In the genomic region with DNA sequence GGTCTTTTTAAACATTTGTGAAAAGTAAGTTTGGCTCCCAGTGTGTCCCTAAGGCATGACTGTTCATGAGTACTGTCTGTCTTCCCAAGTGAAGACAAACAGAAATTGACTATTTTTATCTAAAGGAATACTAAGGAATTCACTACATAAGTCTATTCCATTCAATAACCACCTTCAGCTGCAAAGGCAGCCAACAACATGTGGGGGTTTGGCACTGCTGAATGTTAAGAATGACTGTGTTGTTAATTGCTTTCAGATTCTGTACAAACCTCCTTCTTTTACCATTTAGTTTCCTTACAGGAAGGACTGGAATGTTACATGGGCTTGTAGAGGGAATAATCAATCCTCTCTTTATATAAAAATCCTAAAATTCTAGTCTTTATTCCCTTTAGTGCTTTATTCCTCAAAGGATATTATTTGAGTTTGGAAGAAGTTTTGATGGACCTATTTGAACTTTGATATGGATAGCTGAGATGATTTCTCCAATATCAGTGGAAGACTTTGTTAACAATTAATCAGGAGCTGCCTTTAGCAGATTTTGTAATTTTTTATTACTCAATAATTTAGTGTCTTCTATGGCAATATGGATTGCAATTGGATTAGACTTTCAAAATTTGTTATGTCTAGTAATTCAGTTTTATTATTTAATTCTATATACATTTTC, we compare ENCODE assay signal across 17 cellular contexts.
DNase-seq lines count a peak whose midpoint lies in the region; TF ChIP-seq lines count a peak whose summit lies in the region.
"Had no signal": no experiment of that assay in that cellular context is flagged by ENCODE, and none has a peak within 500 bp of the region (broad histone marks: within the 10 kb centered on the region; RNA-seq: fewer than 3 reads in every experiment).

No MANE protein-coding gene starts in this region.

- no peaks in the 10 kb centered on the region for H4K20me1 ChIP-seq in mammary epithelial cell (ENCODE audit: insufficient read depth, low read length)

- CTCF ChIA-PET in mammary epithelial cell (lab: Charles Lee; ENCODE audit: low non-redundant PET) = no interaction called here

- no peak overlapping the region for H3K9ac ChIP-seq in mammary epithelial cell (ENCODE audit: insufficient read depth, low read length)

- H3K27me3 ChIP-seq in mammary epithelial cell (ENCODE audit: insufficient read depth, low read length) = no peaks in the 10 kb centered on the region
- no peaks in the 10 kb centered on the region for H3K27me3 ChIP-seq in breast epithelium
- H3K27me3 ChIP-seq: BE2C had no signal

- no peaks in the 10 kb centered on the region for H3K9me3 ChIP-seq in mammary epithelial cell (replicated peaks; ENCODE audit: insufficient read depth, low read length)
- no peaks in the 10 kb centered on the region for H3K9me3 ChIP-seq in breast epithelium
- H3K9me3 ChIP-seq: BE2C had no signal

- H3K79me2 ChIP-seq in mammary epithelial cell (ENCODE audit: insufficient read depth, low read length) = no peaks in the 10 kb centered on the region

- TF ChIP-seq CTCF in mammary epithelial cell (conservative IDR thresholded peaks at IDR 0.05 in 1 of 2, IDR thresholded peaks at IDR 0.05 in 1 of 2; ENCODE audit: extremely low read depth in 1 of 2, insufficient read depth in 1 of 2, low read depth in 1 of 2, low read length in 2 of 2) = no peak
- no peak for TF ChIP-seq CTCF in breast epithelium (IDR thresholded peaks at IDR 0.05)

- peaks cover 7% of the 10 kb centered on the region for H3K4me1 ChIP-seq in mammary epithelial cell (ENCODE audit: insufficient read depth, low read length)
- H3K4me1 ChIP-seq in breast epithelium = no peaks in the 10 kb centered on the region

- peak overlapping the region; percentile 52 for H3K4me2 ChIP-seq in mammary epithelial cell (ENCODE audit: insufficient read depth, low read depth, low read length)

- no peak overlapping the region for H2AFZ ChIP-seq in mammary epithelial cell (ENCODE audit: low read depth, low read length)

- no peak for DNase-seq in mammary epithelial cell
- no peak for DNase-seq in breast epithelium (ENCODE audit: low spot score in 2 of 2)
- DNase-seq in RPMI7951 (ENCODE audit: low read depth) = peak; percentile 34
- peak; percentile 2 for DNase-seq in fibroblast of peridontal ligament (ENCODE audit: extremely low read depth)
- DNase-seq in stromal cell of bone marrow (ENCODE audit: low read depth) = peak; percentile 22
- no peak for DNase-seq in DMS153 treated with DMSO at 0.1 percent for 48 hours (lab: John Stamatoyannopoulos, UW; ENCODE audit: unreplicated experiment)
- DNase-seq in UCSD-AML1 (lab: John Stamatoyannopoulos, UW; ENCODE audit: unreplicated experiment) = no peak
- DNase-seq in AG08396 (ENCODE audit: low spot score) = no peak
- DNase-seq: 8988T; BE2C; CD4-positive, alpha-beta T cell; HCEC 1CT; KG1; MV-4-11; NCI-H1694 treated with DMSO at 0.1 percent for 48 hours; NCI-H748 treated with DMSO at 0.1 percent for 48 hours had no signal

- H3K36me3 ChIP-seq in mammary epithelial cell (ENCODE audit: insufficient read depth, low read length) (no peaks in the 10 kb centered on the region), breast epithelium (no peaks in the 10 kb centered on the region)
- H3K36me3 ChIP-seq: BE2C had no signal

- no peak for TF ChIP-seq POLR2A in breast epithelium (IDR thresholded peaks at IDR 0.05)

- H3K4me3 ChIP-seq in mammary epithelial cell (replicated peaks in 1 of 3; ENCODE audit: insufficient read depth in 1 of 3, low read depth in 2 of 3, low read length in 3 of 3) (no peak overlapping the region), breast epithelium (no peak overlapping the region)

- in situ Hi-C loops in mammary epithelial cell (cut with MboI; ENCODE audit: low sequenced_read_pairs in 2 of 2) = no loop called here

- BruUV-seq in mammary epithelial cell (replicated peaks; lab: Mats Ljungman, UMichigan) = no TSS peak

- intact Hi-C loops in mammary epithelial cell (cut with micrococcal nuclease) = no loop called here
- intact Hi-C loops in breast epithelium (cut with DNase I; ENCODE audit: low total_unique reads) = no loop called here

- H3K27ac ChIP-seq in mammary epithelial cell (ENCODE audit: insufficient read depth, low read depth, low read length) (no peak overlapping the region), breast epithelium (no peak overlapping the region)
- H3K27ac ChIP-seq: RWPE1 had no signal

- dilution Hi-C loops in mammary epithelial cell (cut with HindIII; ENCODE audit: low sequenced_read_pairs) = no loop called here

Comparison
In these comparisons a context has a peak if more than half of its experiments do, and no peak if none do; other contexts are left out.
1. DNase-seq: peak in RPMI7951 (single experiment), fibroblast of peridontal ligament (single experiment) and stromal cell of bone marrow (single experiment); none in mammary epithelial cell (single experiment), breast epithelium (0 of 2), DMS153 treated with DMSO at 0.1 percent for 48 hours (single experiment), UCSD-AML1 (single experiment) and AG08396 (single experiment).